Comparison of ENCODE assay signal across 1 cellular context in the genomic region with DNA sequence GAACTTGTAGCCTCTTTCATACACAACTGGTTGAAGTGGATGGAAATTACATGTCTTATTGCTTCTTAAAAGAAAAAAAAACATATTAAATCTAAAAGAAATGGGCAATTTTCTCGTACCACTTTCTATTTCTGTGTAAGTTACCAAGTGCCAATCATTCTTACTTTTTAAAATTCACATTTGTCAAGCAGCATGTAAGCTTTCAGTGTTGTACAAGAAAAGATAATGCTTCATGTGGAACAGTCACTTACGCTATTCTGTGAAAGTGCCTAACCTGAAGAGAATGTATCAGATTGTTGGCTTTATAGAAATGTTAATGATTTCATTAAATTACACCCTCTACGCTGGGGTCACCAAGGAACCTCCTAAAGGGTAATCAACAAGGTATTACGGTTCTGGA.
TF ChIP-seq lines count a peak whose summit lies in the region.

No MANE protein-coding gene starts in this region.

TF ChIP-seq in IMR-90, 13 proteins besides CTCF, POLR2A, EP300 and RAD21 (continued from another document):
- TF ChIP-seq, protein P1, sequence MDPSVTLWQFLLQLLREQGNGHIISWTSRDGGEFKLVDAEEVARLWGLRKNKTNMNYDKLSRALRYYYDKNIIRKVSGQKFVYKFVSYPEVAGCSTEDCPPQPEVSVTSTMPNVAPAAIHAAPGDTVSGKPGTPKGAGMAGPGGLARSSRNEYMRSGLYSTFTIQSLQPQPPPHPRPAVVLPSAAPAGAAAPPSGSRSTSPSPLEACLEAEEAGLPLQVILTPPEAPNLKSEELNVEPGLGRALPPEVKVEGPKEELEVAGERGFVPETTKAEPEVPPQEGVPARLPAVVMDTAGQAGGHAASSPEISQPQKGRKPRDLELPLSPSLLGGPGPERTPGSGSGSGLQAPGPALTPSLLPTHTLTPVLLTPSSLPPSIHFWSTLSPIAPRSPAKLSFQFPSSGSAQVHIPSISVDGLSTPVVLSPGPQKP (IDR thresholded peaks at IDR 0.05; ENCODE audit: borderline replicate concordance, low read depth, low read length): no peak
- TF ChIP-seq, protein P2, sequence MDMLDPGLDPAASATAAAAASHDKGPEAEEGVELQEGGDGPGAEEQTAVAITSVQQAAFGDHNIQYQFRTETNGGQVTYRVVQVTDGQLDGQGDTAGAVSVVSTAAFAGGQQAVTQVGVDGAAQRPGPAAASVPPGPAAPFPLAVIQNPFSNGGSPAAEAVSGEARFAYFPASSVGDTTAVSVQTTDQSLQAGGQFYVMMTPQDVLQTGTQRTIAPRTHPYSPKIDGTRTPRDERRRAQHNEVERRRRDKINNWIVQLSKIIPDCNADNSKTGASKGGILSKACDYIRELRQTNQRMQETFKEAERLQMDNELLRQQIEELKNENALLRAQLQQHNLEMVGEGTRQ (IDR thresholded peaks at IDR 0.05; ENCODE audit: low read depth, low read length): no peak
- no peak for TF ChIP-seq MXI1 (IDR thresholded peaks at IDR 0.05; ENCODE audit: borderline replicate concordance, low read depth, low read length)
- TF ChIP-seq CHD1 (IDR thresholded peaks at IDR 0.05; ENCODE audit: low read depth, low read length): no peak
- no peak for TF ChIP-seq SMC3 (IDR thresholded peaks at IDR 0.05; ENCODE audit: low read depth, low read length)
- no peak for TF ChIP-seq MAFK (IDR thresholded peaks at IDR 0.05; ENCODE audit: low read depth, low read length)
- TF ChIP-seq FOS (IDR thresholded peaks at IDR 0.05; ENCODE audit: low read depth, low read length): no peak
- TF ChIP-seq RFX5 (IDR thresholded peaks at IDR 0.05; ENCODE audit: low read depth, low read length): no peak
